ENCODE assay signal across 4 cellular contexts in genomic region chr20:14044712-14045276, GRCh38. TPM values are rescaled to one million over a fixed set of nuclear protein-coding genes. Genes with fewer than 3 reads are reported as not detected.
"Had no signal": no experiment of that assay in that cellular context is flagged by ENCODE, and none has a peak within 500 bp of the region (broad histone marks: within the 10 kb centered on the region; RNA-seq: fewer than 3 reads in every experiment).

No MANE protein-coding gene starts in this region.

RNA-seq across cellular contexts. Expression of gene SEL1L2, which starts 54.4 kb away (rescaled TPM):
- total RNA-seq: GM23248, H1, H4, H7 had no signal
- polyA plus RNA-seq: H1 had no signal
